In the genomic region with DNA sequence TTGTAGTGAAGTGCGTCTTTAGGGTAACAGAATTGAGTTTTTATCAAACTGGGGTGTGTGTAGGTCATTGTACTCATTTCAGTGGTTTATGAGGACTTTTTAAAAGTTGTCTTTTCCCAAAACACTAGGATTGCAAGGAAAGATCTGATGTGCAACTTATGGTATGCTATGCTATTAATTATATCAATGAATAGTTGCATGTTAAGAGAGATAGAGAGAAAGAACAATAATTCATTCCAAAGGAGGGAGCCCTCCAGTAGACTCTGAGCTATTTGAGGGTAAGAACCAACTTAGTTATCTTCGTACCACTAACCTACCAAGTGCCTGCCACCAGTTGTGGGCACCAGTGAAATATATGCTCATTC, we compare ENCODE assay signal across 13 cellular contexts.
DNase-seq lines count a peak whose midpoint lies in the region; ATAC-seq and TF ChIP-seq lines count a peak whose summit lies in the region.
"Had no signal": no experiment of that assay in that cellular context is flagged by ENCODE, and none has a peak within 500 bp of the region (broad histone marks: within the 10 kb centered on the region; RNA-seq: fewer than 3 reads in every experiment).

No MANE protein-coding gene starts in this region.

- H3K36me3 ChIP-seq in OCI-LY3 (replicated peaks; ENCODE audit: low read depth, low read length) (no peaks in the 10 kb centered on the region), osteoblast (ENCODE audit: insufficient read depth, low read length) (no peaks in the 10 kb centered on the region), endodermal cell (ENCODE audit: control insufficient read depth, insufficient read depth, low read length) (no peaks in the 10 kb centered on the region)
- H3K36me3 ChIP-seq: heart left ventricle, tibial artery had no signal

- CTCF ChIA-PET in CD4-positive, alpha-beta T cell (lab: Charles Lee): interaction anchor here (1.5 kb wide), 1 partner anchor 181 kb away, joined by 5 read pairs; no protein-coding TSS in a partner anchor

- H3K27ac ChIP-seq in CD4-positive, alpha-beta T cell (ENCODE audit: low read depth, low read length): no peak overlapping the region
- H3K27ac ChIP-seq in OCI-LY3 (ENCODE audit: low read length) (peak overlapping the region; percentile 87), epithelial cell of prostate (peak overlapping the region; percentile 61), osteoblast (ENCODE audit: low read depth, low read length) (no peak overlapping the region), endodermal cell (ENCODE audit: low read depth, low read length) (no peak overlapping the region)
- H3K27ac ChIP-seq: tibial artery had no signal

- H4K20me1 ChIP-seq in OCI-LY3 (ENCODE audit: insufficient read depth, low read length): no peaks in the 10 kb centered on the region
- no peaks in the 10 kb centered on the region for H4K20me1 ChIP-seq in osteoblast (ENCODE audit: insufficient read depth, low read length)

- H3K4me1 Mint-ChIP-seq in CD4-positive, alpha-beta T cell (ENCODE audit: low read depth): no peaks in the 10 kb centered on the region
- H3K4me1 Mint-ChIP-seq in endodermal cell: peaks cover 13% of the 10 kb centered on the region

- H3K9ac ChIP-seq in OCI-LY3 (ENCODE audit: low read length) (no peak overlapping the region), endodermal cell (ENCODE audit: extremely low read depth, low read length, poor library complexity, severe bottlenecking) (no peak overlapping the region)

- H2AFZ ChIP-seq in OCI-LY3 (ENCODE audit: low read depth, low read length): no peak overlapping the region
- H2AFZ ChIP-seq in osteoblast (ENCODE audit: low read length): peak overlapping the region; percentile 10

- H3K4me1 ChIP-seq in OCI-LY3 (ENCODE audit: low read length) (peaks cover 59% of the 10 kb centered on the region), osteoblast (ENCODE audit: insufficient read depth, low read length) (peaks cover 12% of the 10 kb centered on the region), endodermal cell (ENCODE audit: control insufficient read depth, insufficient read depth, low read length) (no peaks in the 10 kb centered on the region)

- peaks cover 4% of the 10 kb centered on the region for H3K27me3 ChIP-seq in CD4-positive, alpha-beta T cell (ENCODE audit: control insufficient read depth, insufficient read depth, low read length)
- no peaks in the 10 kb centered on the region for H3K27me3 ChIP-seq in OCI-LY3 (ENCODE audit: low read depth, low read length)
- H3K27me3 ChIP-seq in osteoblast (ENCODE audit: insufficient read depth, low read length): no peaks in the 10 kb centered on the region
- no peaks in the 10 kb centered on the region for H3K27me3 ChIP-seq in endodermal cell (ENCODE audit: control insufficient read depth, insufficient read depth, low read length, poor library complexity, severe bottlenecking)
- H3K27me3 ChIP-seq: heart left ventricle, tibial artery had no signal

- no peak overlapping the region for H3K27ac Mint-ChIP-seq in CD4-positive, alpha-beta T cell
- H3K27ac Mint-ChIP-seq in endodermal cell: no peak overlapping the region
- H3K27ac Mint-ChIP-seq: activated naive CD8-positive, alpha-beta T cell had no signal

- H3K4me3 ChIP-seq in OCI-LY3 (ENCODE audit: low read length): no peak overlapping the region
- no peak overlapping the region for H3K4me3 ChIP-seq in osteoblast (ENCODE audit: insufficient read depth, low read length)
- no peak overlapping the region for H3K4me3 ChIP-seq in endodermal cell (ENCODE audit: low read length)

- no peaks in the 10 kb centered on the region for H3K9me3 ChIP-seq in CD4-positive, alpha-beta T cell (ENCODE audit: control insufficient read depth, low read length)
- no peaks in the 10 kb centered on the region for H3K9me3 ChIP-seq in OCI-LY3 (ENCODE audit: insufficient read depth, low read length)
- H3K9me3 ChIP-seq in osteoblast (ENCODE audit: low read depth, low read length): no peaks in the 10 kb centered on the region
- H3K9me3 ChIP-seq in endodermal cell (ENCODE audit: control insufficient read depth, low read length): no peaks in the 10 kb centered on the region
- H3K9me3 ChIP-seq: heart left ventricle, tibial artery had no signal

- intact Hi-C loops in CD4-positive, alpha-beta T cell (cut with DNase I, micrococcal nuclease): loop anchor here (1.0 to 10.0 kb wide), 4 partner anchors 180 to 1348 kb away; partner anchors contain the start of gene NHLRC1 (in 1 of the 2)

- H3K36me3 Mint-ChIP-seq in CD4-positive, alpha-beta T cell (ENCODE audit: low read depth): no peaks in the 10 kb centered on the region
- no peaks in the 10 kb centered on the region for H3K36me3 Mint-ChIP-seq in endodermal cell (ENCODE audit: low read depth)
- H3K36me3 Mint-ChIP-seq: activated naive CD8-positive, alpha-beta T cell had no signal

- no peak for DNase-seq in CD4-positive, alpha-beta T cell
- DNase-seq in epithelial cell of prostate (ENCODE audit: low read depth, low spot score) (no peak), osteoblast (ENCODE audit: insufficient read length, low spot score, missing footprints) (no peak), superior temporal gyrus (ENCODE audit: extremely low spot score) (no peak), anterior cingulate cortex (lab: John Stamatoyannopoulos, UW) (no peak), NCI-H82 treated with DMSO at 0.1 percent for 48 hours (lab: John Stamatoyannopoulos, UW; ENCODE audit: unreplicated experiment) (no peak), endodermal cell (no peak)
- DNase-seq: activated T-cell treated with anti-CD3 and anti-CD28 coated beads, Interleukin-2, amount 50 U/mL, for 1 hour; SIG-M5 had no signal

- 69 to 71% methylated on average over 2 of the region's 2 CpGs for WGBS in endodermal cell (ENCODE audit: insufficient coverage in 1 of 2, insufficient read length in 1 of 2), 2 experiments

- no peak for ATAC-seq in CD4-positive, alpha-beta T cell (ENCODE audit: poor library complexity)

- peak; percentile 35 for TF ChIP-seq CTCF in CD4-positive, alpha-beta T cell (IDR thresholded peaks at IDR 0.05)
- TF ChIP-seq CTCF in OCI-LY3 (IDR thresholded peaks at IDR 0.05; ENCODE audit: low read depth, low read length) (no peak), osteoblast (IDR thresholded peaks at IDR 0.05; ENCODE audit: extremely low read depth, low read depth, low read length) (no peak), endodermal cell (conservative IDR thresholded peaks at IDR 0.05) (no peak)

- POLR2A ChIA-PET in CD4-positive, alpha-beta T cell (lab: Charles Lee): no interaction called here

- H3K27me3 Mint-ChIP-seq in CD4-positive, alpha-beta T cell: no peaks in the 10 kb centered on the region
- peaks cover 2% of the 10 kb centered on the region for H3K27me3 Mint-ChIP-seq in endodermal cell (ENCODE audit: insufficient read depth)
- H3K27me3 Mint-ChIP-seq: activated naive CD8-positive, alpha-beta T cell had no signal

- H3K4me2 ChIP-seq in OCI-LY3 (ENCODE audit: low read length): peak overlapping the region; percentile 84
- peak overlapping the region; percentile 79 for H3K4me2 ChIP-seq in osteoblast (ENCODE audit: insufficient read depth, low read length)

- H3K4me3 Mint-ChIP-seq in CD4-positive, alpha-beta T cell: no peak overlapping the region
- no peak overlapping the region for H3K4me3 Mint-ChIP-seq in endodermal cell
- H3K4me3 Mint-ChIP-seq: activated naive CD8-positive, alpha-beta T cell had no signal

- H3K9me3 Mint-ChIP-seq in CD4-positive, alpha-beta T cell: no peaks in the 10 kb centered on the region
- H3K9me3 Mint-ChIP-seq in endodermal cell: no peaks in the 10 kb centered on the region

- H3K79me2 ChIP-seq in OCI-LY3 (ENCODE audit: low read length): peaks cover 5% of the 10 kb centered on the region; the same call in 1 of the 2 replicates
- no peaks in the 10 kb centered on the region for H3K79me2 ChIP-seq in osteoblast (ENCODE audit: insufficient read depth, low read length)

Comparison
In these comparisons a context has a peak if more than half of its experiments do, and no peak if none do; other contexts are left out.
1. H3K27ac ChIP-seq: peak in OCI-LY3 (single experiment) and epithelial cell of prostate (single experiment); none in CD4-positive, alpha-beta T cell (single experiment), osteoblast (single experiment) and endodermal cell (single experiment).